ENCODE assay signal across 12 cellular contexts in genomic region chr20:48012401-48012974, GRCh38.
DNase-seq lines count a peak whose midpoint lies in the region; ATAC-seq and TF ChIP-seq lines count a peak whose summit lies in the region.
"Had no signal": no experiment of that assay in that cellular context is flagged by ENCODE, and none has a peak within 500 bp of the region (broad histone marks: within the 10 kb centered on the region; RNA-seq: fewer than 3 reads in every experiment).

No MANE protein-coding gene starts in this region.

- H3K9ac ChIP-seq in mesenchymal stem cell (ENCODE audit: low read length) = no peak overlapping the region

- H2BK15ac ChIP-seq in mesenchymal stem cell (ENCODE audit: low read depth, poor library complexity, severe bottlenecking) = no peak overlapping the region

- H3K4me1 ChIP-seq in mesenchymal stem cell (ENCODE audit: control insufficient read depth, insufficient read depth, low read depth, low read length) (peaks cover 2% of the 10 kb centered on the region), aorta (ENCODE audit: control insufficient read depth in 1 of 2, insufficient read depth in 2 of 2, low read length in 2 of 2) (no peaks in the 10 kb centered on the region)

- H3K14ac ChIP-seq in mesenchymal stem cell (ENCODE audit: low read length in 2 of 2) = no peak overlapping the region

- H3K36me3 ChIP-seq in brain microvascular endothelial cell (replicated peaks) (no peaks in the 10 kb centered on the region), mesenchymal stem cell (ENCODE audit: control insufficient read depth in 1 of 2, insufficient read depth in 2 of 2, low read depth in 1 of 2, low read length in 2 of 2) (no peaks in the 10 kb centered on the region), aorta (ENCODE audit: control insufficient read depth in 1 of 2, insufficient read depth in 2 of 2, low read length in 1 of 2) (no peaks in the 10 kb centered on the region)

- no peak overlapping the region for H2BK120ac ChIP-seq in mesenchymal stem cell (ENCODE audit: low read depth, low read length)

- H3K9me3 ChIP-seq in mesenchymal stem cell (ENCODE audit: control insufficient read depth, low read length) = peaks cover 26% of the 10 kb centered on the region
- peaks cover 2% of the 10 kb centered on the region for H3K9me3 ChIP-seq in aorta (ENCODE audit: control insufficient read depth, low read length)

- H3K27ac ChIP-seq in brain microvascular endothelial cell (no peak overlapping the region), mesenchymal stem cell (ENCODE audit: low read length, poor library complexity, severe bottlenecking) (no peak overlapping the region), aorta (ENCODE audit: low read depth in 1 of 2, low read length in 2 of 2) (no peak overlapping the region)

- intact Hi-C loops in aorta (cut with DNase I) = no loop called here

- no peak overlapping the region for H3K23ac ChIP-seq in mesenchymal stem cell (ENCODE audit: low read length in 2 of 2)

- no peak overlapping the region for H3K4me2 ChIP-seq in mesenchymal stem cell (ENCODE audit: low read length, poor library complexity, severe bottlenecking)

- no peak overlapping the region for H3K18ac ChIP-seq in mesenchymal stem cell (ENCODE audit: low read depth in 1 of 2, low read length in 2 of 2)

- no peak overlapping the region for H3K4ac ChIP-seq in mesenchymal stem cell (ENCODE audit: low read depth in 1 of 2, low read length in 2 of 2)

- ATAC-seq in aorta (ENCODE audit: low FRiP score) (no peak), HG02571 (IDR thresholded peaks at IDR 0.05; ENCODE audit: unreplicated experiment) (no peak)
- ATAC-seq: activated CD4-positive, alpha-beta T cell treated with anti-CD3 and anti-CD28 coated beads for 36 hours had no signal

- no peak overlapping the region for H2BK5ac ChIP-seq in mesenchymal stem cell (ENCODE audit: low read depth, low read length, poor library complexity, severe bottlenecking)

- H2BK12ac ChIP-seq in mesenchymal stem cell (ENCODE audit: low read length in 2 of 2) = no peak overlapping the region

- no peaks in the 10 kb centered on the region for H3K79me1 ChIP-seq in mesenchymal stem cell (replicated peaks; ENCODE audit: low read length, poor library complexity, severe bottlenecking)

- no peak overlapping the region for H2AK5ac ChIP-seq in mesenchymal stem cell (ENCODE audit: low read length, severe bottlenecking)

- in situ Hi-C loops in brain microvascular endothelial cell (cut with HindIII; ENCODE audit: low pct_ligation_motif_present, low sequenced_read_pairs) = no loop called here

- no peaks in the 10 kb centered on the region for H3K27me3 ChIP-seq in brain microvascular endothelial cell (replicated peaks)
- peaks cover 0 to 13% of the 10 kb centered on the region in 2 experiments for H3K27me3 ChIP-seq in mesenchymal stem cell (ENCODE audit: control insufficient read depth in 1 of 2, insufficient read depth in 1 of 2, low read length in 2 of 2)
- H3K27me3 ChIP-seq in aorta (ENCODE audit: control insufficient read depth in 1 of 2, insufficient read depth in 2 of 2, low read length in 1 of 2) = no peaks in the 10 kb centered on the region

- H2AFZ ChIP-seq in mesenchymal stem cell (ENCODE audit: low read depth, low read length) = no peak overlapping the region

- no peak overlapping the region for H4K91ac ChIP-seq in mesenchymal stem cell (ENCODE audit: low read length)

- TF ChIP-seq CTCF in brain microvascular endothelial cell (IDR thresholded peaks at IDR 0.05; ENCODE audit: low read depth, low read length, missing control alignments) = peak; percentile 41

- 29% methylated on average over 1 of the region's 2 CpGs for WGBS in mesenchymal stem cell
- WGBS in aorta, 2 donors = 5 to 6% methylated on average over 2 of the region's 2 CpGs

- H3K4me3 ChIP-seq in brain microvascular endothelial cell (ENCODE audit: low read depth, low read length) (no peak overlapping the region), mesenchymal stem cell (ENCODE audit: insufficient read depth in 1 of 2, low read depth in 1 of 2, low read length in 2 of 2) (no peak overlapping the region), aorta (ENCODE audit: low read length in 2 of 2) (no peak overlapping the region)

- no peak overlapping the region for H4K8ac ChIP-seq in mesenchymal stem cell (ENCODE audit: low read length)

- peak; percentile 79 for DNase-seq in EL
- DNase-seq in LoVo (ENCODE audit: low spot score) = peak; percentile 30
- peak; percentile 85 for DNase-seq in brain microvascular endothelial cell
- DNase-seq in mesenchymal stem cell = peak; percentile 93
- no peak for DNase-seq in aorta
- DNase-seq in NCI-H748 (lab: John Stamatoyannopoulos, UW; ENCODE audit: unreplicated experiment) = no peak
- no peak for DNase-seq in NCI-H524 (lab: John Stamatoyannopoulos, UW)
- DNase-seq: activated CD4-positive, alpha-beta T cell treated with anti-CD3 and anti-CD28 coated beads for 36 hours; cerebellar nuclear complex; NCI-H2081; stimulated activated naive CD4-positive, alpha-beta T cell treated with Interleukin-2 at 50 U/mL for 16 hours had no signal

Comparison
In these comparisons a context has a peak if more than half of its experiments do, and no peak if none do; other contexts are left out.
1. DNase-seq: peak in EL (single experiment), LoVo (single experiment), brain microvascular endothelial cell (single experiment) and mesenchymal stem cell (single experiment); none in aorta (0 of 2), NCI-H748 (single experiment) and NCI-H524 (0 of 2).